ENCODE assay signal across 13 cellular contexts in genomic region chr11:63940786-63941185, GRCh38. TPM values are rescaled to one million over a fixed set of nuclear protein-coding genes. Genes with fewer than 3 reads are reported as not detected.
A peak's percentile ranks its signal among the peaks of the same experiment; 100 is the strongest.
DNase-seq lines count a peak whose midpoint lies in the region; ATAC-seq and TF ChIP-seq lines count a peak whose summit lies in the region.
"Had no signal": no experiment of that assay in that cellular context is flagged by ENCODE, and none has a peak within 500 bp of the region (broad histone marks: within the 10 kb centered on the region; RNA-seq: fewer than 3 reads in every experiment).

No MANE protein-coding gene starts in this region.

- no peaks in the 10 kb centered on the region for H3K27me3 ChIP-seq in CD4-positive, alpha-beta memory T cell (ENCODE audit: insufficient read depth, low read length)
- H3K27me3 ChIP-seq in HL-60 (ENCODE audit: insufficient read depth, poor library complexity, severe bottlenecking): no peaks in the 10 kb centered on the region
- no peaks in the 10 kb centered on the region for H3K27me3 ChIP-seq in naive thymus-derived CD4-positive, alpha-beta T cell (ENCODE audit: control insufficient read depth in 2 of 2, insufficient read depth in 2 of 2, low read length in 2 of 2)
- H3K27me3 ChIP-seq: uterus had no signal

- no peak for TF ChIP-seq CTCF in HL-60 (IDR thresholded peaks at IDR 0.05; ENCODE audit: insufficient read depth, low read length)
- no peak for TF ChIP-seq CTCF in WTC11 (IDR thresholded peaks at IDR 0.05)
- no peak for TF ChIP-seq CTCF in foreskin fibroblast (IDR thresholded peaks at IDR 0.05; ENCODE audit: low read depth, low read length)

- no peak overlapping the region for H3K4me3 ChIP-seq in CD4-positive, alpha-beta memory T cell (ENCODE audit: low read length in 2 of 2)
- no peak overlapping the region for H3K4me3 ChIP-seq in HL-60 (replicated peaks; ENCODE audit: insufficient read depth, low read length)
- H3K4me3 ChIP-seq in naive thymus-derived CD4-positive, alpha-beta T cell (ENCODE audit: low read length): no peak overlapping the region
- H3K4me3 ChIP-seq in foreskin fibroblast (ENCODE audit: low read depth in 1 of 2, low read length in 2 of 2): no peak overlapping the region
- H3K4me3 ChIP-seq: prostate gland, uterus had no signal

- DNase-seq in CD4-positive, alpha-beta memory T cell: no peak
- DNase-seq in HL-60 (ENCODE audit: low read depth in 1 of 2, low spot score in 1 of 2) (peak in 1 of 2 experiments; percentile 68), WTC11 (ENCODE audit: low spot score) (no peak), foreskin fibroblast (no peak), SHP77 treated with DMSO at 0.1 percent for 48 hours (lab: John Stamatoyannopoulos, UW) (no peak)
- no peak for DNase-seq in naive thymus-derived CD4-positive, alpha-beta T cell
- DNase-seq: MM.1S, NCI-H82, uterus had no signal

- H3K27me3 Mint-ChIP-seq in CD4-positive, alpha-beta memory T cell: no peaks in the 10 kb centered on the region
- H3K27me3 Mint-ChIP-seq in WTC11 (ENCODE audit: low read depth): peaks cover 5% of the 10 kb centered on the region; the same call in 1 of the 2 replicates
- peaks cover 0 to 2% (median 0%) of the 10 kb centered on the region in 5 donors for H3K27me3 Mint-ChIP-seq in naive thymus-derived CD4-positive, alpha-beta T cell

- peak overlapping the region in 7 of 8 donors; percentile 47 to 95 (median 65) for H3K4me3 Mint-ChIP-seq in CD4-positive, alpha-beta memory T cell
- H3K4me3 Mint-ChIP-seq in WTC11: peak overlapping the region; percentile 80
- peak overlapping the region; percentile 2 to 98 (median 72) for H3K4me3 Mint-ChIP-seq in naive thymus-derived CD4-positive, alpha-beta T cell

- CTCF ChIA-PET in CD4-positive, alpha-beta memory T cell (lab: Charles Lee; ENCODE audit: partially characterized antibody): no interaction called here
- CTCF ChIA-PET in WTC11 (lab: Charles Lee): no interaction called here
- CTCF ChIA-PET in naive thymus-derived CD4-positive, alpha-beta T cell (lab: Charles Lee): interaction anchor here (8.4 kb wide), 1 partner anchor 104 kb away, joined by 148 read pairs; the partner anchor contains the start of gene MARK2

- intact Hi-C loops in CD4-positive, alpha-beta memory T cell (cut with micrococcal nuclease): no loop called here
- intact Hi-C loops in naive thymus-derived CD4-positive, alpha-beta T cell (cut with micrococcal nuclease): no loop called here

- POLR2A ChIA-PET in CD4-positive, alpha-beta memory T cell (lab: Charles Lee; ENCODE audit: partially characterized antibody): no interaction called here
- POLR2A ChIA-PET in WTC11 (lab: Charles Lee): no interaction called here
- POLR2A ChIA-PET in naive thymus-derived CD4-positive, alpha-beta T cell (lab: Charles Lee): no interaction called here

- H3K9me3 Mint-ChIP-seq in CD4-positive, alpha-beta memory T cell: peaks cover 0 to 3% (median 0%) of the 10 kb centered on the region in 8 donors
- no peaks in the 10 kb centered on the region for H3K9me3 Mint-ChIP-seq in WTC11
- peaks cover 0 to 4% (median 0%) of the 10 kb centered on the region in 11 donors for H3K9me3 Mint-ChIP-seq in naive thymus-derived CD4-positive, alpha-beta T cell

- peak overlapping the region in 5 of 7 donors; percentile 29 to 70 (median 64) for H3K27ac Mint-ChIP-seq in CD4-positive, alpha-beta memory T cell
- peak overlapping the region; percentile 38; the same call in 1 of the 2 replicates for H3K27ac Mint-ChIP-seq in WTC11
- H3K27ac Mint-ChIP-seq in naive thymus-derived CD4-positive, alpha-beta T cell: peak overlapping the region in 4 of 9 donors; percentile 5 to 55 (median 44)

- no peak overlapping the region for H3K27ac ChIP-seq in CD4-positive, alpha-beta memory T cell (ENCODE audit: low read depth, low read length)
- H3K27ac ChIP-seq in HL-60 (replicated peaks): peak overlapping the region; percentile 58
- no peak overlapping the region for H3K27ac ChIP-seq in naive thymus-derived CD4-positive, alpha-beta T cell (ENCODE audit: low read depth, low read length)
- H3K27ac ChIP-seq: epithelial cell of prostate, prostate gland, uterus had no signal

- no peaks in the 10 kb centered on the region for H3K36me3 ChIP-seq in CD4-positive, alpha-beta memory T cell (ENCODE audit: insufficient read depth, low read length)
- H3K36me3 ChIP-seq in naive thymus-derived CD4-positive, alpha-beta T cell (ENCODE audit: control insufficient read depth in 2 of 3, insufficient read depth in 3 of 3, low read length in 3 of 3): peaks cover 0 to 4% (median 0%) of the 10 kb centered on the region in 3 experiments
- H3K36me3 ChIP-seq: prostate gland, uterus had no signal

- no peak for ATAC-seq in WTC11
- no peak for ATAC-seq in naive thymus-derived CD4-positive, alpha-beta T cell
- ATAC-seq in HG03159 (IDR thresholded peaks at IDR 0.05; ENCODE audit: unreplicated experiment): no peak
- ATAC-seq in HG02884 (IDR thresholded peaks at IDR 0.05; ENCODE audit: unreplicated experiment): no peak

- H3K4me1 Mint-ChIP-seq in CD4-positive, alpha-beta memory T cell: peaks cover 20 to 27% (median 25%) of the 10 kb centered on the region in 4 donors
- peaks cover 19% of the 10 kb centered on the region for H3K4me1 Mint-ChIP-seq in WTC11
- H3K4me1 Mint-ChIP-seq in naive thymus-derived CD4-positive, alpha-beta T cell: peaks cover 22 to 37% (median 30%) of the 10 kb centered on the region in 7 donors

- H3K9me3 ChIP-seq in CD4-positive, alpha-beta memory T cell (ENCODE audit: control insufficient read depth in 1 of 2, low read length in 2 of 2): no peaks in the 10 kb centered on the region
- H3K9me3 ChIP-seq in naive thymus-derived CD4-positive, alpha-beta T cell (ENCODE audit: control insufficient read depth in 2 of 3, low read length in 3 of 3): no peaks in the 10 kb centered on the region
- H3K9me3 ChIP-seq: prostate gland, uterus had no signal

- peaks cover 22% of the 10 kb centered on the region for H3K4me1 ChIP-seq in CD4-positive, alpha-beta memory T cell (ENCODE audit: insufficient read depth, low read length)
- H3K4me1 ChIP-seq in naive thymus-derived CD4-positive, alpha-beta T cell (ENCODE audit: control insufficient read depth in 2 of 2, insufficient read depth in 2 of 2, low read length in 2 of 2): peaks cover 11 to 18% of the 10 kb centered on the region in 2 donors
- H3K4me1 ChIP-seq: prostate gland had no signal

- H3K36me3 Mint-ChIP-seq in CD4-positive, alpha-beta memory T cell: peaks cover 0 to 6% of the 10 kb centered on the region in 2 donors
- no peaks in the 10 kb centered on the region for H3K36me3 Mint-ChIP-seq in WTC11
- H3K36me3 Mint-ChIP-seq in naive thymus-derived CD4-positive, alpha-beta T cell: peaks cover 0 to 5% (median 0%) of the 10 kb centered on the region in 5 donors

TF ChIP-seq in WTC11, 78 proteins besides CTCF, POLR2A, EP300 and RAD21:
- TF ChIP-seq GTF2I (CRISPR knock-in tag; conservative IDR thresholded peaks at IDR 0.05): no peak
TF ChIP-seq in WTC11: peak in this region for 0.

RNA-seq across cellular contexts. Expression of gene NAA40, which starts 2.0 kb away (rescaled TPM):
- 10 to 100 TPM; 24.2 to 24.8 TPM for total RNA-seq in CD4-positive, alpha-beta memory T cell
- polyA plus RNA-seq in CD4-positive, alpha-beta memory T cell: 1 to 10 TPM; 6.1 to 9.9 TPM
- total RNA-seq in WTC11 (2021): 31.1 to 32.7 TPM (median 31.8 TPM) in 3 replicates
- total RNA-seq in naive thymus-derived CD4-positive, alpha-beta T cell: 10 to 100 TPM; 21.0 to 39.8 (median 24.8) TPM
- polyA plus RNA-seq in naive thymus-derived CD4-positive, alpha-beta T cell: 10 to 100 TPM in 1 of 2 donors, 1 to 10 TPM in 1; 5.1 to 10.3 TPM

RNA-seq across cellular contexts. Expression of gene RCOR2, which starts 23.8 kb away (rescaled TPM):
- not detected for total RNA-seq in CD4-positive, alpha-beta memory T cell
- not detected for polyA plus RNA-seq in CD4-positive, alpha-beta memory T cell
- total RNA-seq in WTC11 (2021): 77.4 to 98.3 TPM (median 92.0 TPM) in 3 replicates
- under 1 TPM in 1 of 5 experiments, not detected in 4; 0.07 TPM for total RNA-seq in naive thymus-derived CD4-positive, alpha-beta T cell
- polyA plus RNA-seq in naive thymus-derived CD4-positive, alpha-beta T cell: not detected

RNA-seq across cellular contexts. Expression of gene COX8A, which starts 33.6 kb away (rescaled TPM):
- 100 to 1,000 TPM; 113 to 130 TPM for total RNA-seq in CD4-positive, alpha-beta memory T cell
- polyA plus RNA-seq in CD4-positive, alpha-beta memory T cell: 100 to 1,000 TPM; 382 to 433 TPM
- total RNA-seq in WTC11 (2021): 518 to 587 TPM (median 554 TPM) in 3 replicates
- total RNA-seq in naive thymus-derived CD4-positive, alpha-beta T cell: 100 to 1,000 TPM in 4 of 5 experiments, 10 to 100 TPM in 1; 90.9 to 363 (median 105) TPM
- polyA plus RNA-seq in naive thymus-derived CD4-positive, alpha-beta T cell: 100 to 1,000 TPM; 360 to 375 TPM

RNA-seq across cellular contexts. Expression of gene OTUB1, which starts 45.5 kb away (rescaled TPM):
- 10 to 100 TPM; 72.9 to 73.0 TPM for total RNA-seq in CD4-positive, alpha-beta memory T cell
- polyA plus RNA-seq in CD4-positive, alpha-beta memory T cell: 100 to 1,000 TPM; 132 to 171 TPM
- total RNA-seq in WTC11 (2021): 94.3 to 112 TPM (median 99.3 TPM) in 3 replicates
- 10 to 100 TPM; 59.4 to 99.0 (median 72.5) TPM for total RNA-seq in naive thymus-derived CD4-positive, alpha-beta T cell
- polyA plus RNA-seq in naive thymus-derived CD4-positive, alpha-beta T cell: 100 to 1,000 TPM; 117 to 125 TPM

Comparison
In these comparisons a context has a peak if more than half of its experiments do, and no peak if none do; other contexts are left out.
1. RNA of gene RCOR2, which starts 23.8 kb away (total RNA-seq): 77.4 to 98.3 TPM in WTC11; 0.07 TPM in naive thymus-derived CD4-positive, alpha-beta T cell and not detected in CD4-positive, alpha-beta memory T cell; every median in the first group is over 10 times any median in the second.
2. Peak in every context shown above with its lines, with median percentiles within 50 percentile points of each other: H3K4me3 Mint-ChIP-seq.